ENCODE assay signal across 15 cellular contexts in genomic region chr17:18968945-18969887, GRCh38. TPM values are rescaled to one million over a fixed set of nuclear protein-coding genes. Genes with fewer than 3 reads are reported as not detected.
A peak's percentile ranks its signal among the peaks of the same experiment; 100 is the strongest.
DNase-seq lines count a peak whose midpoint lies in the region; ATAC-seq and TF ChIP-seq lines count a peak whose summit lies in the region.
"Had no signal": no experiment of that assay in that cellular context is flagged by ENCODE, and none has a peak within 500 bp of the region (broad histone marks: within the 10 kb centered on the region; RNA-seq: fewer than 3 reads in every experiment).

No MANE protein-coding gene starts in this region.

- no peak overlapping the region for H3K4me3 Mint-ChIP-seq in activated T-cell treated with anti-CD3 and anti-CD28 coated beads, Interleukin-2, amount 50 U/mL, for 24 hours

- H3K27me3 ChIP-seq in hepatocyte = no peaks in the 10 kb centered on the region
- H3K27me3 ChIP-seq in stomach = no peaks in the 10 kb centered on the region
- H3K27me3 ChIP-seq: thyroid gland had no signal

- no peak overlapping the region for H3K27ac ChIP-seq in hepatocyte
- peak overlapping the region in 4 of 5 donors; percentile 6 to 61 (median 34) for H3K27ac ChIP-seq in stomach
- H3K27ac ChIP-seq: coronary artery, thyroid gland had no signal

- H4K20me1 ChIP-seq in hepatocyte (ENCODE audit: insufficient read depth, poor library complexity, severe bottlenecking) = no peaks in the 10 kb centered on the region

- TF ChIP-seq POLR2A in stomach (IDR thresholded peaks at IDR 0.05) = no peak

- TF ChIP-seq CTCF in hepatocyte (IDR thresholded peaks at IDR 0.05; ENCODE audit: poor library complexity) (no peak), stomach (IDR thresholded peaks at IDR 0.05) (no peak)

- H3K9me2 ChIP-seq in hepatocyte (replicated peaks; ENCODE audit: insufficient read depth) = no peaks in the 10 kb centered on the region

- H3K4me1 ChIP-seq in hepatocyte (ENCODE audit: insufficient read depth) (peaks cover 24% of the 10 kb centered on the region), stomach (peaks cover 23 to 39% (median 36%) of the 10 kb centered on the region in 4 donors)

- 83% methylated on average over 23 of the region's 23 CpGs for WGBS in hepatocyte (ENCODE audit: low lambda C conversion rate, missing lambda C conversion rate)
- 44 to 52% (median 49%) methylated on average over 3 to 23 of the region's 23 CpGs for WGBS in stomach, 5 donors

- no peak overlapping the region for H2AFZ ChIP-seq in hepatocyte

- peak overlapping the region; percentile 60 for H3K27ac Mint-ChIP-seq in activated T-cell treated with anti-CD3 and anti-CD28 coated beads, Interleukin-2, amount 50 U/mL, for 24 hours
- H3K27ac Mint-ChIP-seq: activated T-helper 2 cell treated with anti-CD3 and anti-CD28 coated beads, Interferon-gamma antibody, Interleukin-2, Interleukin-4, amounts not matched to agents 10 μg/mL and 5 μg/mL and 100 μg/mL, durations not matched to agents 14 hours and 24 hours and 36 hours had no signal

- intact Hi-C loops in stomach (cut with DNase I; ENCODE audit: low total_unique reads) = no loop called here

- no peaks in the 10 kb centered on the region for H3K36me3 ChIP-seq in hepatocyte (replicated peaks; ENCODE audit: insufficient read depth, low read depth)
- H3K36me3 ChIP-seq in stomach = peaks cover 0 to 29% (median 23%) of the 10 kb centered on the region in 4 donors

- H3K9me3 Mint-ChIP-seq in activated T-cell treated with anti-CD3 and anti-CD28 coated beads, Interleukin-2, amount 50 U/mL, for 24 hours = no peaks in the 10 kb centered on the region
- H3K9me3 Mint-ChIP-seq: activated T-helper 2 cell treated with anti-CD3 and anti-CD28 coated beads, Interferon-gamma antibody, Interleukin-2, Interleukin-4, amounts not matched to agents 10 μg/mL and 5 μg/mL and 100 μg/mL, durations not matched to agents 14 hours and 24 hours and 36 hours had no signal

- peaks cover 43% of the 10 kb centered on the region for H3K36me3 Mint-ChIP-seq in activated T-cell treated with anti-CD3 and anti-CD28 coated beads, Interleukin-2, amount 50 U/mL, for 24 hours (ENCODE audit: low read depth)

- no peak for ATAC-seq in GM19023 (IDR thresholded peaks at IDR 0.05; ENCODE audit: unreplicated experiment)

- H3K4me1 Mint-ChIP-seq in activated T-cell treated with anti-CD3 and anti-CD28 coated beads, Interleukin-2, amount 50 U/mL, for 24 hours (ENCODE audit: low read depth) = peaks cover 16% of the 10 kb centered on the region

- no peak overlapping the region for H3K4me2 ChIP-seq in hepatocyte

- no peaks in the 10 kb centered on the region for H3K27me3 Mint-ChIP-seq in activated T-cell treated with anti-CD3 and anti-CD28 coated beads, Interleukin-2, amount 50 U/mL, for 24 hours

- H3K4me3 ChIP-seq in hepatocyte (no peak overlapping the region), stomach (no peak overlapping the region)
- H3K4me3 ChIP-seq: coronary artery, thyroid gland had no signal

- H3K9me3 ChIP-seq in hepatocyte (ENCODE audit: low read depth) = no peaks in the 10 kb centered on the region
- no peaks in the 10 kb centered on the region for H3K9me3 ChIP-seq in stomach
- H3K9me3 ChIP-seq: thyroid gland had no signal

- TF ChIP-seq EP300 in stomach (IDR thresholded peaks at IDR 0.05) = no peak

- no peaks in the 10 kb centered on the region for H3K79me2 ChIP-seq in hepatocyte

- no peak for DNase-seq in activated T-cell treated with anti-CD3 and anti-CD28 coated beads, Interleukin-2, amount 50 U/mL, for 24 hours
- no peak for DNase-seq in activated T-cell treated with anti-CD3 and anti-CD28 coated beads, Interleukin-2, amount 50 U/mL, for 48 hours
- DNase-seq in SW480 (ENCODE audit: low spot score) = peak; percentile 60
- peak; percentile 59 for DNase-seq in hepatocyte (ENCODE audit: low spot score)
- peak; percentile 81 for DNase-seq in stomach
- no peak for DNase-seq in COR-L47 (lab: John Stamatoyannopoulos, UW)
- DNase-seq in RKO (ENCODE audit: low spot score) = no peak
- DNase-seq: Karpas-422; stimulated activated CD4-positive, alpha-beta T cell treated with anti-CD3 and anti-CD28 coated beads, Interleukin-4, amount 100 ng/mL, for 1 hour; T-helper 9 cell; thyroid gland had no signal

RNA-seq across cellular contexts. Expression of gene SLC5A10, which starts 17.3 kb away (rescaled TPM):
- total RNA-seq in hepatocyte = not detected in 2 replicates
- 0.22 TPM in 1 of 2 replicates, not detected in the other for polyA plus RNA-seq in hepatocyte
- total RNA-seq in stomach = not detected
- under 1 TPM; 0.06 to 0.46 (median 0.13) TPM for polyA plus RNA-seq in stomach
- total RNA-seq: activated T-helper 2 cell treated with anti-CD3 and anti-CD28 coated beads, Interferon-gamma antibody, Interleukin-2, Interleukin-4, amounts not matched to agents 10 μg/mL and 5 μg/mL and 100 μg/mL, durations not matched to agents 14 hours and 24 hours and 36 hours; thyroid gland had no signal
- polyA plus RNA-seq: AG04450 had no signal

RNA-seq across cellular contexts. Expression of gene FAM83G, which starts 35.3 kb away (rescaled TPM):
- total RNA-seq in hepatocyte (19.3 and 25.4 TPM in 2 replicates), stomach (10 to 100 TPM in 3 of 5 donors, 1 to 10 TPM in 2; 8.8 to 41.1 (median 20.1) TPM)
- polyA plus RNA-seq in hepatocyte (13.9 and 14.7 TPM in 2 replicates), stomach (10 to 100 TPM in 2 of 3 donors, 1 to 10 TPM in 1; 8.2 to 16.4 (median 11.9) TPM)

Comparison
In these comparisons a context has a peak if more than half of its experiments do, and no peak if none do; other contexts are left out.
1. DNase-seq: peak in SW480 (single experiment), hepatocyte (single experiment) and stomach (single experiment); none in activated T-cell treated with anti-CD3 and anti-CD28 coated beads, Interleukin-2, amount 50 U/mL, for 24 hours (single experiment), activated T-cell treated with anti-CD3 and anti-CD28 coated beads, Interleukin-2, amount 50 U/mL, for 48 hours (0 of 2), COR-L47 (single experiment) and RKO (single experiment).